ENCODE assay signal across 20 cellular contexts in genomic region chr11:119114351-119114750, GRCh38. TPM values are rescaled to one million over a fixed set of nuclear protein-coding genes. Genes with fewer than 3 reads are reported as not detected.
DNase-seq lines count a peak whose midpoint lies in the region; ATAC-seq and TF ChIP-seq lines count a peak whose summit lies in the region.
"Had no signal": no experiment of that assay in that cellular context is flagged by ENCODE, and none has a peak within 500 bp of the region (broad histone marks: within the 10 kb centered on the region; RNA-seq: fewer than 3 reads in every experiment).

No MANE protein-coding gene starts in this region.

- peaks cover 36% of the 10 kb centered on the region for H3K4me1 Mint-ChIP-seq in activated naive CD4-positive, alpha-beta T cell treated with anti-CD3 and anti-CD28 coated beads for 36 hours (ENCODE audit: low read depth)
- H3K4me1 Mint-ChIP-seq in activated CD8-positive, alpha-beta T cell treated with anti-CD3 and anti-CD28 coated beads for 36 hours (ENCODE audit: low read depth): peaks cover 33% of the 10 kb centered on the region
- peaks cover 67% of the 10 kb centered on the region for H3K4me1 Mint-ChIP-seq in dendritic cell treated with granulocyte-macrophage colony-stimulating factor and Interleukin-4, amounts not matched to agents 40 ng/mL and 50 ng/mL, for 4 days (ENCODE audit: low read depth)

- H3K36me3 Mint-ChIP-seq in activated naive CD4-positive, alpha-beta T cell treated with anti-CD3 and anti-CD28 coated beads for 36 hours (ENCODE audit: low read depth): peaks cover 30% of the 10 kb centered on the region
- H3K36me3 Mint-ChIP-seq in activated CD8-positive, alpha-beta T cell treated with anti-CD3 and anti-CD28 coated beads for 36 hours (ENCODE audit: low read depth): peaks cover 45% of the 10 kb centered on the region
- peaks cover 89% of the 10 kb centered on the region for H3K36me3 Mint-ChIP-seq in dendritic cell treated with granulocyte-macrophage colony-stimulating factor and Interleukin-4, amounts not matched to agents 40 ng/mL and 50 ng/mL, for 4 days (ENCODE audit: low read depth)

- H3K27ac ChIP-seq in thymus (ENCODE audit: low read depth) (peak overlapping the region; percentile 37), body of pancreas (no peak overlapping the region)
- H3K27ac ChIP-seq: GM23248, HL-60, KMS-11, PC-9 had no signal

- ATAC-seq in activated CD8-positive, alpha-beta T cell treated with anti-CD3 and anti-CD28 coated beads for 36 hours: no peak
- ATAC-seq in SK-N-SH treated with all-trans-retinoic acid at 6 μM for 48 hours (no peak), body of pancreas (no peak)

- H3K9me3 Mint-ChIP-seq in activated naive CD4-positive, alpha-beta T cell treated with anti-CD3 and anti-CD28 coated beads for 36 hours: no peaks in the 10 kb centered on the region
- H3K9me3 Mint-ChIP-seq in activated CD8-positive, alpha-beta T cell treated with anti-CD3 and anti-CD28 coated beads for 36 hours: no peaks in the 10 kb centered on the region
- H3K9me3 Mint-ChIP-seq in dendritic cell treated with granulocyte-macrophage colony-stimulating factor and Interleukin-4, amounts not matched to agents 40 ng/mL and 50 ng/mL, for 4 days: no peaks in the 10 kb centered on the region

- POLR2A ChIA-PET in activated CD8-positive, alpha-beta T cell treated with anti-CD3 and anti-CD28 coated beads for 36 hours (lab: Charles Lee): interaction anchor here (0.8 to 2.9 kb wide), 2 partner anchors 8 to 66 kb away, joined by 3 to 19 read pairs; partner anchors contain the start of gene C2CD2L

- H3K4me1 ChIP-seq in thymus (ENCODE audit: control insufficient read depth, insufficient read depth, low read length) (peaks cover 17% of the 10 kb centered on the region), body of pancreas (peaks cover 4% of the 10 kb centered on the region)
- H3K4me1 ChIP-seq: HAP-1 had no signal

- 97% methylated on average over 5 of the region's 5 CpGs for WGBS in thymus
- WGBS in body of pancreas, 2 donors: 94 to 95% methylated on average over 4 to 5 of the region's 5 CpGs

- no peak for TF ChIP-seq POLR2A in body of pancreas (IDR thresholded peaks at IDR 0.05)

- H3K27ac Mint-ChIP-seq in activated naive CD4-positive, alpha-beta T cell treated with anti-CD3 and anti-CD28 coated beads for 36 hours: peak overlapping the region; percentile 96
- H3K27ac Mint-ChIP-seq in activated CD8-positive, alpha-beta T cell treated with anti-CD3 and anti-CD28 coated beads for 36 hours: peak overlapping the region; percentile 96
- H3K27ac Mint-ChIP-seq in dendritic cell treated with granulocyte-macrophage colony-stimulating factor and Interleukin-4, amounts not matched to agents 40 ng/mL and 50 ng/mL, for 4 days: peak overlapping the region; percentile 97

- no peaks in the 10 kb centered on the region for H3K27me3 ChIP-seq in thymus (ENCODE audit: control insufficient read depth, insufficient read depth)
- no peaks in the 10 kb centered on the region for H3K27me3 ChIP-seq in body of pancreas

- H3K27me3 Mint-ChIP-seq in activated naive CD4-positive, alpha-beta T cell treated with anti-CD3 and anti-CD28 coated beads for 36 hours (ENCODE audit: low read depth): no peaks in the 10 kb centered on the region
- H3K27me3 Mint-ChIP-seq in activated CD8-positive, alpha-beta T cell treated with anti-CD3 and anti-CD28 coated beads for 36 hours: no peaks in the 10 kb centered on the region
- H3K27me3 Mint-ChIP-seq in dendritic cell treated with granulocyte-macrophage colony-stimulating factor and Interleukin-4, amounts not matched to agents 40 ng/mL and 50 ng/mL, for 4 days: no peaks in the 10 kb centered on the region

- peaks cover 59% of the 10 kb centered on the region for H3K36me3 ChIP-seq in thymus (ENCODE audit: control insufficient read depth, insufficient read depth)
- peaks cover 0 to 10% of the 10 kb centered on the region in 2 donors for H3K36me3 ChIP-seq in body of pancreas (replicated peaks in 1 of 2; ENCODE audit: insufficient read depth in 1 of 2, low read depth in 2 of 2)

- TF ChIP-seq CTCF in activated CD8-positive, alpha-beta T cell treated with anti-CD3 and anti-CD28 coated beads for 36 hours (IDR thresholded peaks at IDR 0.05): no peak
- TF ChIP-seq CTCF in body of pancreas (IDR thresholded peaks at IDR 0.05): no peak

- no peak overlapping the region for H3K4me3 ChIP-seq in thymus (ENCODE audit: low read length)
- H3K4me3 ChIP-seq in body of pancreas: no peak overlapping the region
- H3K4me3 ChIP-seq: GM23248, HAP-1, PC-9 had no signal

- H3K4me3 Mint-ChIP-seq in activated naive CD4-positive, alpha-beta T cell treated with anti-CD3 and anti-CD28 coated beads for 36 hours: no peak overlapping the region
- H3K4me3 Mint-ChIP-seq in activated CD8-positive, alpha-beta T cell treated with anti-CD3 and anti-CD28 coated beads for 36 hours: no peak overlapping the region
- H3K4me3 Mint-ChIP-seq in dendritic cell treated with granulocyte-macrophage colony-stimulating factor and Interleukin-4, amounts not matched to agents 40 ng/mL and 50 ng/mL, for 4 days: no peak overlapping the region

- no peak for DNase-seq in activated naive CD4-positive, alpha-beta T cell treated with anti-CD3 and anti-CD28 coated beads for 36 hours
- DNase-seq in activated naive CD4-positive, alpha-beta T cell treated with Interleukin-2 at 50 U/mL for 16 hours: no peak
- DNase-seq in activated CD8-positive, alpha-beta T cell treated with anti-CD3 and anti-CD28 coated beads for 36 hours: no peak
- DNase-seq in body of pancreas: no peak
- DNase-seq: C1 segment of cervical spinal cord, GM23248, NCI-H1048, NCI-H1436, NCI-H1930, NCI-H345, NCI-H524 treated with DMSO at 0.1 percent for 48 hours, PC-9 had no signal

- intact Hi-C loops in activated naive CD4-positive, alpha-beta T cell treated with anti-CD3 and anti-CD28 coated beads for 36 hours (cut with micrococcal nuclease): no loop called here
- intact Hi-C loops in activated CD8-positive, alpha-beta T cell treated with anti-CD3 and anti-CD28 coated beads for 36 hours (cut with micrococcal nuclease): no loop called here
- intact Hi-C loops in dendritic cell treated with granulocyte-macrophage colony-stimulating factor and Interleukin-4, amounts not matched to agents 40 ng/mL and 50 ng/mL, for 4 days (cut with micrococcal nuclease): no loop called here
- intact Hi-C loops in body of pancreas (cut with DNase I): no loop called here

- CTCF ChIA-PET in activated naive CD4-positive, alpha-beta T cell treated with anti-CD3 and anti-CD28 coated beads for 36 hours (lab: Charles Lee): interaction anchor here (0.6 kb wide), 1 partner anchor 101 kb away, joined by 3 read pairs; no protein-coding TSS in a partner anchor
- CTCF ChIA-PET in activated CD8-positive, alpha-beta T cell treated with anti-CD3 and anti-CD28 coated beads for 36 hours (lab: Charles Lee): interaction anchor here (1.9 kb wide), 1 partner anchor 82 kb away, joined by 7 read pairs; no protein-coding TSS in a partner anchor

- H3K9me3 ChIP-seq in thymus (ENCODE audit: control insufficient read depth) (no peaks in the 10 kb centered on the region), body of pancreas (no peaks in the 10 kb centered on the region)
- H3K9me3 ChIP-seq: HAP-1 had no signal

TF ChIP-seq in SK-N-SH treated with all-trans-retinoic acid at 6 μM for 48 hours, 23 proteins besides CTCF, POLR2A, EP300 and RAD21 (continues in another document):
- no peak for TF ChIP-seq ZNF8 (CRISPR knock-in tag; IDR thresholded peaks at IDR 0.05)
- TF ChIP-seq, protein P1, sequence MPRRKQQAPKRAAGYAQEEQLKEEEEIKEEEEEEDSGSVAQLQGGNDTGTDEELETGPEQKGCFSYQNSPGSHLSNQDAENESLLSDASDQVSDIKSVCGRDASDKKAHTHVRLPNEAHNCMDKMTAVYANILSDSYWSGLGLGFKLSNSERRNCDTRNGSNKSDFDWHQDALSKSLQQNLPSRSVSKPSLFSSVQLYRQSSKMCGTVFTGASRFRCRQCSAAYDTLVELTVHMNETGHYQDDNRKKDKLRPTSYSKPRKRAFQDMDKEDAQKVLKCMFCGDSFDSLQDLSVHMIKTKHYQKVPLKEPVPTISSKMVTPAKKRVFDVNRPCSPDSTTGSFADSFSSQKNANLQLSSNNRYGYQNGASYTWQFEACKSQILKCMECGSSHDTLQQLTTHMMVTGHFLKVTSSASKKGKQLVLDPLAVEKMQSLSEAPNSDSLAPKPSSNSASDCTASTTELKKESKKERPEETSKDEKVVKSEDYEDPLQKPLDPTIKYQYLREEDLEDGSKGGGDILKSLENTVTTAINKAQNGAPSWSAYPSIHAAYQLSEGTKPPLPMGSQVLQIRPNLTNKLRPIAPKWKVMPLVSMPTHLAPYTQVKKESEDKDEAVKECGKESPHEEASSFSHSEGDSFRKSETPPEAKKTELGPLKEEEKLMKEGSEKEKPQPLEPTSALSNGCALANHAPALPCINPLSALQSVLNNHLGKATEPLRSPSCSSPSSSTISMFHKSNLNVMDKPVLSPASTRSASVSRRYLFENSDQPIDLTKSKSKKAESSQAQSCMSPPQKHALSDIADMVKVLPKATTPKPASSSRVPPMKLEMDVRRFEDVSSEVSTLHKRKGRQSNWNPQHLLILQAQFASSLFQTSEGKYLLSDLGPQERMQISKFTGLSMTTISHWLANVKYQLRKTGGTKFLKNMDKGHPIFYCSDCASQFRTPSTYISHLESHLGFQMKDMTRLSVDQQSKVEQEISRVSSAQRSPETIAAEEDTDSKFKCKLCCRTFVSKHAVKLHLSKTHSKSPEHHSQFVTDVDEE (CRISPR knock-in tag; IDR thresholded peaks at IDR 0.05): no peak

RNA-seq across cellular contexts. Expression of gene HINFP, which starts 7.0 kb away (rescaled TPM):
- 10 to 100 TPM; 24.5 to 25.2 TPM for total RNA-seq in activated naive CD4-positive, alpha-beta T cell treated with anti-CD3 and anti-CD28 coated beads for 36 hours
- total RNA-seq in activated CD8-positive, alpha-beta T cell treated with anti-CD3 and anti-CD28 coated beads for 36 hours: 10 to 100 TPM; 23.9 to 26.5 TPM
- polyA plus RNA-seq in thymus: 24.0 TPM
- 10 to 100 TPM; 11.9 to 28.3 TPM for total RNA-seq in body of pancreas

RNA-seq across cellular contexts. Expression of gene C2CD2L, which starts 7.2 kb away (rescaled TPM):
- total RNA-seq in activated naive CD4-positive, alpha-beta T cell treated with anti-CD3 and anti-CD28 coated beads for 36 hours: 10 to 100 TPM; 20.1 to 20.8 TPM
- total RNA-seq in activated CD8-positive, alpha-beta T cell treated with anti-CD3 and anti-CD28 coated beads for 36 hours: 10 to 100 TPM; 14.2 to 17.7 TPM
- 11.1 TPM for polyA plus RNA-seq in thymus
- total RNA-seq in body of pancreas: 10 to 100 TPM in 1 of 2 donors, 1 to 10 TPM in 1; 5.4 to 20.8 TPM

RNA-seq across cellular contexts. Expression of gene DPAGT1, which starts 12.7 kb away (rescaled TPM):
- 10 to 100 TPM; 52.2 to 53.1 TPM for total RNA-seq in activated naive CD4-positive, alpha-beta T cell treated with anti-CD3 and anti-CD28 coated beads for 36 hours
- 10 to 100 TPM; 51.1 to 52.2 TPM for total RNA-seq in activated CD8-positive, alpha-beta T cell treated with anti-CD3 and anti-CD28 coated beads for 36 hours
- polyA plus RNA-seq in thymus: 22.4 TPM
- total RNA-seq in body of pancreas: 10 to 100 TPM; 26.7 to 62.6 TPM

RNA-seq across cellular contexts. Expression of gene HMBS, which starts 29.7 kb away (rescaled TPM):
- total RNA-seq in activated naive CD4-positive, alpha-beta T cell treated with anti-CD3 and anti-CD28 coated beads for 36 hours: 10 to 100 TPM; 27.9 to 29.4 TPM
- 10 to 100 TPM; 33.6 to 36.1 TPM for total RNA-seq in activated CD8-positive, alpha-beta T cell treated with anti-CD3 and anti-CD28 coated beads for 36 hours
- polyA plus RNA-seq in thymus: 15.5 TPM
- 10 to 100 TPM in 1 of 2 donors, 1 to 10 TPM in 1; 7.6 to 16.1 TPM for total RNA-seq in body of pancreas

RNA-seq across cellular contexts. Expression of gene ABCG4, which starts 34.5 kb away (rescaled TPM):
- under 1 TPM; 0.12 to 0.31 TPM for total RNA-seq in activated naive CD4-positive, alpha-beta T cell treated with anti-CD3 and anti-CD28 coated beads for 36 hours
- not detected for total RNA-seq in activated CD8-positive, alpha-beta T cell treated with anti-CD3 and anti-CD28 coated beads for 36 hours
- polyA plus RNA-seq in thymus: 2.8 TPM
- under 1 TPM in 1 of 2 donors, not detected in 1; 0.33 TPM for total RNA-seq in body of pancreas
- total RNA-seq: GM23248, HT1080, MCF 10A had no signal
